In genomic region chr5:180291234-180291940, GRCh38 we compare ENCODE assay signal across 7 cellular contexts. TPM values are rescaled to one million over a fixed set of nuclear protein-coding genes. Genes with fewer than 3 reads are reported as not detected.
A peak's percentile ranks its signal among the peaks of the same experiment; 100 is the strongest.
DNase-seq lines count a peak whose midpoint lies in the region; ATAC-seq and TF ChIP-seq lines count a peak whose summit lies in the region.

No MANE protein-coding gene starts in this region.

- peaks cover 50% of the 10 kb centered on the region for H3K4me1 Mint-ChIP-seq in activated T-cell treated with anti-CD3 and anti-CD28 coated beads, Interleukin-2, amount 50 U/mL, for 24 hours (ENCODE audit: low read depth)

- H3K9me3 Mint-ChIP-seq in activated T-cell treated with anti-CD3 and anti-CD28 coated beads, Interleukin-2, amount 50 U/mL, for 24 hours = no peaks in the 10 kb centered on the region

- H3K27ac Mint-ChIP-seq in activated T-cell treated with anti-CD3 and anti-CD28 coated beads, Interleukin-2, amount 50 U/mL, for 24 hours = peak overlapping the region; percentile 84

- ATAC-seq in GM21423 (IDR thresholded peaks at IDR 0.05; ENCODE audit: unreplicated experiment) (peak; percentile 26), left cardiac atrium (peak; percentile 1)

- peak; percentile 45; the same call in 1 of the 2 replicates for TF ChIP-seq CTCF in GM12874 (IDR thresholded peaks at IDR 0.05; ENCODE audit: insufficient read depth, low read depth, low read length)

- H3K4me3 Mint-ChIP-seq in activated T-cell treated with anti-CD3 and anti-CD28 coated beads, Interleukin-2, amount 50 U/mL, for 24 hours = peak overlapping the region; percentile 88

- no peaks in the 10 kb centered on the region for H3K27me3 Mint-ChIP-seq in activated T-cell treated with anti-CD3 and anti-CD28 coated beads, Interleukin-2, amount 50 U/mL, for 24 hours

- intact Hi-C loops in left cardiac atrium (cut with DNase I) = loop anchor here in 1 of 2 donors (5.0 kb wide), 1 partner anchor 181 kb away; no protein-coding TSS in a partner anchor

- H3K36me3 Mint-ChIP-seq in activated T-cell treated with anti-CD3 and anti-CD28 coated beads, Interleukin-2, amount 50 U/mL, for 24 hours (ENCODE audit: low read depth) = peaks cover 26% of the 10 kb centered on the region

- peak; percentile 18 for DNase-seq in HK-2 (ENCODE audit: unreplicated experiment)
- no peak for DNase-seq in activated T-cell treated with anti-CD3 and anti-CD28 coated beads, Interleukin-2, amount 50 U/mL, for 24 hours
- DNase-seq in left cardiac atrium = no peak
- peak; percentile 24 for DNase-seq in putamen (ENCODE audit: low spot score)
- no peak for DNase-seq in cerebellar nuclear complex (lab: John Stamatoyannopoulos, UW)

RNA-seq across cellular contexts. Expression of gene MAPK9, which starts 0.5 kb away (rescaled TPM):
- 10 to 100 TPM; 33.8 to 38.8 TPM for total RNA-seq in left cardiac atrium

Comparison
In these comparisons a context has a peak if more than half of its experiments do, and no peak if none do; other contexts are left out.
1. DNase-seq: peak in HK-2 (single experiment) and putamen (single experiment); none in activated T-cell treated with anti-CD3 and anti-CD28 coated beads, Interleukin-2, amount 50 U/mL, for 24 hours (single experiment), left cardiac atrium (single experiment) and cerebellar nuclear complex (0 of 2).